In the genomic region with DNA sequence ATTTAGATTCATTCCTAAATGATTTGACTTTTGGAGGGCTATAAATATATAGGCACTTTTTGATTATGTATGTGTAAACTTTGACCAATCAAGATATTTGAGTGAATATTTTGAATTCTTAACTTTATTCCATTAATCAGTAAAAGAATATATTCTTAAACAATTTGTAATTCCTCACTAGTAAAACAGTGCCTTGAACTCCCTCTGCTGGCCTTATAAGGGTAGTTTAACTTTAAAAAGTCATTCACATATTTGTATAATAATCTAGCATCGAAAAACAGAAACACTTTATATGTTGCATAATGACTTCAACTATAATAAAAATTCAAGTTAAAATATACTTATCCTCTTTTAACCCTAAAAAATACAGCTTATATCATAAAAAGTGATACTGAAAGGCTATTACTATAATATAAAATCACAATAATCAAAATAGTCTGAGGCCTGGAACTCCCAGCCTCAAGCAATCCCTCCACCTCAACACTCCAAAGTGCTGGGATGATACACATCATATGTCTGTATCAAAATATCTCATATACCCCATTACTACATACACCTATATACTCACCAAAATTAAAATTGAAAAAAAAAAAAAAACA, we compare ENCODE assay signal across 8 cellular contexts. TPM values are rescaled to one million over a fixed set of nuclear protein-coding genes. Genes with fewer than 3 reads are reported as not detected.
DNase-seq lines count a peak whose midpoint lies in the region; ATAC-seq, FAIRE-seq and TF ChIP-seq lines count a peak whose summit lies in the region.

No MANE protein-coding gene starts in this region.

- TF ChIP-seq POLR2A in H54 (IDR thresholded peaks at IDR 0.05; ENCODE audit: low read depth, low read length), result no peak

- no peaks in the 10 kb centered on the region for H3K36me3 ChIP-seq in BE2C

- peak; percentile 40 for FAIRE-seq in GM19239 (lab: Jason Lieb, UNC)
- no peak for FAIRE-seq in H54 (lab: Jason Lieb, UNC)

- no peaks in the 10 kb centered on the region for H3K4me1 ChIP-seq in BE2C

- no peaks in the 10 kb centered on the region; the same call in 1 of the 2 replicates for H3K27me3 ChIP-seq in BE2C

- no peaks in the 10 kb centered on the region for H3K9me3 ChIP-seq in BE2C

- H3K4me3 ChIP-seq in BE2C (ENCODE audit: low read depth, low read length), result no peak overlapping the region

- no peak for DNase-seq in BE2C
- DNase-seq in GM19239 (ENCODE audit: insufficient read length, low spot score), result no peak
- peak; percentile 17 to 85 (median 23) for DNase-seq in NCI-H1417 (lab: John Stamatoyannopoulos, UW)
- peak; percentile 15 for DNase-seq in amniotic stem cell (lab: John Stamatoyannopoulos, UW)
- DNase-seq in left lobe of liver (ENCODE audit: low spot score), result no peak
- DNase-seq in H54 (ENCODE audit: insufficient read length, low spot score), result no peak
- DNase-seq in stimulated activated CD4-positive, alpha-beta T cell treated with anti-CD3 and anti-CD28 coated beads, Interleukin-4, amount 100 ng/mL, for 24 hours, result no peak

- TF ChIP-seq CTCF in BE2C (IDR thresholded peaks at IDR 0.05; ENCODE audit: low read depth, low read length), result peak; percentile 54

- ATAC-seq in left lobe of liver (peak; percentile 60), HG03139 (IDR thresholded peaks at IDR 0.05; ENCODE audit: unreplicated experiment) (no peak)

RNA-seq across cellular contexts. Expression of a gene that starts 31.2 kb away (rescaled TPM):
- polyA plus RNA-seq in BE2C (2012; ENCODE audit: insufficient read depth, insufficient read length, low read depth), result 102 TPM
- total RNA-seq in left lobe of liver, result 8.7 TPM

RNA-seq across cellular contexts. Expression of a gene that starts 31.3 kb away (rescaled TPM):
- polyA plus RNA-seq in BE2C (2012; ENCODE audit: insufficient read depth, insufficient read length, low read depth), result 1.6 TPM
- 5.3 TPM for total RNA-seq in left lobe of liver

Comparison
In these comparisons a context has a peak if more than half of its experiments do, and no peak if none do; other contexts are left out.
1. DNase-seq: peak in NCI-H1417 (3 of 3) and amniotic stem cell (single experiment); none in BE2C (single experiment), GM19239 (single experiment), left lobe of liver (single experiment), H54 (single experiment) and stimulated activated CD4-positive, alpha-beta T cell treated with anti-CD3 and anti-CD28 coated beads, Interleukin-4, amount 100 ng/mL, for 24 hours (single experiment).